Comparison of ENCODE assay signal across 28 cellular contexts in genomic region chr18:21454725-21455124, GRCh38.
"Had no signal": no experiment of that assay in that cellular context is flagged by ENCODE, and none has a peak within 500 bp of the region (broad histone marks: within the 10 kb centered on the region; RNA-seq: fewer than 3 reads in every experiment).

No MANE protein-coding gene starts in this region.

- DNase-seq: activated CD4-positive, alpha-beta T cell treated with anti-CD3 and anti-CD28 coated beads, Interleukin-2, amount 10 ng/mL, durations not matched to agents 24 days and 14 days; activated CD4-positive, alpha-beta T cell treated with anti-CD3 and anti-CD28 coated beads, Interleukin-2, amount 50 U/mL, for 4 hours; activated CD8-positive, alpha-beta T cell treated with anti-CD3 and anti-CD28 coated beads, Interleukin-2, amount 10 ng/mL, durations not matched to agents 7 days and 5 days; activated gamma-delta T cell; activated naive CD4-positive, alpha-beta T cell treated with Interleukin-2 at 50 U/mL for 16 hours; activated naive CD8-positive, alpha-beta T cell treated with anti-CD3 and anti-CD28 coated beads, Interleukin-2, amount 10 ng/mL, durations not matched to agents 7 days and 5 days; activated T-cell treated with anti-CD3 and anti-CD28 coated beads, Interleukin-2, amount 50 U/mL, for 24 hours; body of pancreas; caudate nucleus; NCI-H1105; NCI-H1417 treated with DMSO at 0.1 percent for 48 hours; NCI-H187 treated with DMSO at 0.1 percent for 48 hours; NCI-H2081; NCI-H2171 treated with DMSO at 0.1 percent for 48 hours; NCI-H2227 treated with DMSO at 0.1 percent for 48 hours; NCI-H446; NCI-H510A treated with DMSO at 0.1 percent for 48 hours; NCI-H526 treated with DMSO at 0.1 percent for 48 hours; OCI-M1; SHP77; SJCRH30; T1000; WERI-Rb-1 had no signal

- H3K36me3 Mint-ChIP-seq: activated naive CD4-positive, alpha-beta T cell treated with anti-CD3 and anti-CD28 coated beads, Interleukin-2, amount 50 U/mL, for 24 hours; activated naive CD8-positive, alpha-beta T cell treated with anti-CD3 and anti-CD28 coated beads, Interleukin-2, amount 10 ng/mL, durations not matched to agents 7 days and 5 days had no signal

- H3K4me3 ChIP-seq: body of pancreas, breast epithelium, K562, SJCRH30, SK-N-MC had no signal

- H3K27me3 ChIP-seq: body of pancreas, breast epithelium, SJCRH30 had no signal

- H3K9me3 Mint-ChIP-seq: activated CD4-positive, alpha-beta T cell treated with anti-CD3 and anti-CD28 coated beads, Interleukin-2, amount 10 ng/mL, durations not matched to agents 24 days and 14 days; activated naive CD4-positive, alpha-beta T cell treated with anti-CD3 and anti-CD28 coated beads, Interleukin-2, amount 50 U/mL, for 24 hours; activated naive CD8-positive, alpha-beta T cell treated with anti-CD3 and anti-CD28 coated beads, Interleukin-2, amount 10 ng/mL, durations not matched to agents 7 days and 5 days; activated T-cell treated with anti-CD3 and anti-CD28 coated beads, Interleukin-2, amount 50 U/mL, for 24 hours; activated T-helper 2 cell treated with anti-CD3 and anti-CD28 coated beads, Interferon-gamma antibody, Interleukin-2, Interleukin-4, amounts not matched to agents 10 μg/mL and 5 μg/mL and 100 μg/mL, durations not matched to agents 14 hours and 24 hours and 36 hours had no signal

- H3K27ac ChIP-seq: body of pancreas, breast epithelium, SJCRH30, SK-N-MC, WERI-Rb-1 had no signal

- H3K4me1 Mint-ChIP-seq: activated CD4-positive, alpha-beta T cell treated with anti-CD3 and anti-CD28 coated beads, Interleukin-2, amount 10 ng/mL, durations not matched to agents 24 days and 14 days; activated naive CD4-positive, alpha-beta T cell treated with anti-CD3 and anti-CD28 coated beads, Interleukin-2, amount 50 U/mL, for 24 hours; activated naive CD8-positive, alpha-beta T cell treated with anti-CD3 and anti-CD28 coated beads, Interleukin-2, amount 10 ng/mL, durations not matched to agents 7 days and 5 days had no signal

- H3K9me3 ChIP-seq: body of pancreas, breast epithelium, SJCRH30 had no signal

- H3K4me3 Mint-ChIP-seq: activated CD4-positive, alpha-beta T cell treated with anti-CD3 and anti-CD28 coated beads, Interleukin-2, amount 10 ng/mL, durations not matched to agents 24 days and 14 days; activated CD8-positive, alpha-beta T cell treated with anti-CD3 and anti-CD28 coated beads, Interleukin-2, amount 10 ng/mL, durations not matched to agents 7 days and 5 days; activated naive CD4-positive, alpha-beta T cell treated with anti-CD3 and anti-CD28 coated beads, Interleukin-2, amount 50 U/mL, for 24 hours; activated naive CD8-positive, alpha-beta T cell treated with anti-CD3 and anti-CD28 coated beads, Interleukin-2, amount 10 ng/mL, durations not matched to agents 7 days and 5 days; activated T-cell treated with anti-CD3 and anti-CD28 coated beads, Interleukin-2, amount 50 U/mL, for 24 hours had no signal

- H3K36me3 ChIP-seq: breast epithelium, SJCRH30, WERI-Rb-1 had no signal

- H3K27ac Mint-ChIP-seq: activated CD4-positive, alpha-beta T cell treated with anti-CD3 and anti-CD28 coated beads, Interleukin-2, amount 10 ng/mL, durations not matched to agents 24 days and 14 days; activated CD8-positive, alpha-beta T cell treated with anti-CD3 and anti-CD28 coated beads, Interleukin-2, amount 10 ng/mL, durations not matched to agents 7 days and 5 days; activated naive CD4-positive, alpha-beta T cell treated with anti-CD3 and anti-CD28 coated beads, Interleukin-2, amount 50 U/mL, for 24 hours; activated naive CD8-positive, alpha-beta T cell treated with anti-CD3 and anti-CD28 coated beads, Interleukin-2, amount 10 ng/mL, durations not matched to agents 7 days and 5 days; activated T-cell treated with anti-CD3 and anti-CD28 coated beads, Interleukin-2, amount 50 U/mL, for 24 hours; activated T-helper 2 cell treated with anti-CD3 and anti-CD28 coated beads, Interferon-gamma antibody, Interleukin-2, Interleukin-4, amounts not matched to agents 10 μg/mL and 5 μg/mL and 100 μg/mL, durations not matched to agents 14 hours and 24 hours and 36 hours had no signal

- H3K4me1 ChIP-seq: body of pancreas, breast epithelium, SJCRH30 had no signal

- ATAC-seq: activated CD8-positive, alpha-beta T cell treated with anti-CD3 and anti-CD28 coated beads, Interleukin-2, amount 10 ng/mL, durations not matched to agents 7 days and 5 days; body of pancreas; K562 had no signal
